In genomic region chr3:101829878-101830277, GRCh38 we compare ENCODE assay signal across 12 cellular contexts. TPM values are rescaled to one million over a fixed set of nuclear protein-coding genes. Genes with fewer than 3 reads are reported as not detected.
DNase-seq lines count a peak whose midpoint lies in the region; ATAC-seq and TF ChIP-seq lines count a peak whose summit lies in the region.
"Had no signal": no experiment of that assay in that cellular context is flagged by ENCODE, and none has a peak within 500 bp of the region (broad histone marks: within the 10 kb centered on the region; RNA-seq: fewer than 3 reads in every experiment).

No MANE protein-coding gene starts in this region.

- no peak for TF ChIP-seq POLR2A in ovary (IDR thresholded peaks at IDR 0.05)
- no peak for TF ChIP-seq POLR2A in lower leg skin (IDR thresholded peaks at IDR 0.05)

- H3K4me2 ChIP-seq in mesenchymal stem cell (ENCODE audit: low read length, poor library complexity, severe bottlenecking) = no peak overlapping the region

- peaks cover 8% of the 10 kb centered on the region for H3K36me3 Mint-ChIP-seq in T-cell

- peak overlapping the region in 2 of 3 donors; percentile 28 to 90 for H3K4me3 Mint-ChIP-seq in T-cell

- H2BK120ac ChIP-seq in mesenchymal stem cell (ENCODE audit: low read depth, low read length) = no peak overlapping the region

- H3K9me3 Mint-ChIP-seq in T-cell = no peaks in the 10 kb centered on the region

- peak overlapping the region; percentile 98 to 99 for H3K27ac Mint-ChIP-seq in T-cell

- ATAC-seq in GM18909 (IDR thresholded peaks at IDR 0.05; ENCODE audit: poor library complexity, unreplicated experiment) (peak; percentile 22), T-cell (replicated peaks in 1 of 4) (no peak)

- intact Hi-C loops in ovary (cut with DNase I) (no loop called here), lower leg skin (cut with DNase I; ENCODE audit: low total_unique reads) (loop anchor here (2.0 to 5.0 kb wide), 2 partner anchors 55 to 143 kb away; partner anchors contain the start of gene RPL24)

- CTCF ChIA-PET in T-cell (lab: Charles Lee) = interaction anchor here (0.6 to 2.3 kb wide), 9 partner anchors 9 to 399 kb away, joined by 3 to 6 read pairs (median 3); partner anchors contain the start of gene NFKBIZ (in 1 of the 2)

- WGBS in mesenchymal stem cell = no CpG with 5 or more reads among the region's 2 CpGs
- WGBS in ovary, 3 donors = 25 to 38% (median 36%) methylated on average over 2 of the region's 2 CpGs
- WGBS in lower leg skin, 2 donors = 57 to 79% methylated on average over 2 of the region's 2 CpGs

- H3K9me3 ChIP-seq in mesenchymal stem cell (ENCODE audit: control insufficient read depth, low read length) (no peaks in the 10 kb centered on the region), WERI-Rb-1 (ENCODE audit: severe bottlenecking) (no peaks in the 10 kb centered on the region), ovary (no peaks in the 10 kb centered on the region)

- POLR2A ChIA-PET in T-cell (lab: Charles Lee) = interaction anchor here (0.6 to 3.9 kb wide), 8 partner anchors 9 to 27 kb away, joined by 3 to 24 read pairs (median 4); partner anchors contain the start of gene NFKBIZ (in 2 of the 2)

- no peak for TF ChIP-seq EP300 in ovary (IDR thresholded peaks at IDR 0.05)

- peak overlapping the region; percentile 97 for H3K9ac ChIP-seq in mesenchymal stem cell (ENCODE audit: low read length)

- H3K4me3 ChIP-seq in mesenchymal stem cell (ENCODE audit: insufficient read depth in 1 of 2, low read depth in 1 of 2, low read length in 2 of 2) (no peak overlapping the region), WERI-Rb-1 (ENCODE audit: low read depth, low read length) (no peak overlapping the region), ovary (no peak overlapping the region), lower leg skin (ENCODE audit: low read depth, poor library complexity, severe bottlenecking) (no peak overlapping the region)

- H2BK12ac ChIP-seq in mesenchymal stem cell (ENCODE audit: low read length in 2 of 2) = no peak overlapping the region

- no peaks in the 10 kb centered on the region for H3K27me3 ChIP-seq in mesenchymal stem cell (ENCODE audit: control insufficient read depth in 1 of 2, insufficient read depth in 1 of 2, low read length in 2 of 2)
- no peaks in the 10 kb centered on the region for H3K27me3 ChIP-seq in WERI-Rb-1 (ENCODE audit: insufficient read depth, low read depth, severe bottlenecking)
- no peaks in the 10 kb centered on the region for H3K27me3 ChIP-seq in ovary
- H3K27me3 ChIP-seq: brain microvascular endothelial cell had no signal

- no peak overlapping the region for H3K18ac ChIP-seq in mesenchymal stem cell (ENCODE audit: low read depth in 1 of 2, low read length in 2 of 2)

- no peak overlapping the region for H2AFZ ChIP-seq in mesenchymal stem cell (ENCODE audit: low read depth, low read length)

- peaks cover 72 to 85% (median 81%) of the 10 kb centered on the region in 3 donors for H3K4me1 Mint-ChIP-seq in T-cell

- H2AK5ac ChIP-seq in mesenchymal stem cell (ENCODE audit: low read length, severe bottlenecking) = no peak overlapping the region

- no peak overlapping the region for H2BK5ac ChIP-seq in mesenchymal stem cell (ENCODE audit: low read depth, low read length, poor library complexity, severe bottlenecking)

- no peak overlapping the region for H4K91ac ChIP-seq in mesenchymal stem cell (ENCODE audit: low read length)

- H3K27ac ChIP-seq in mesenchymal stem cell (ENCODE audit: low read length, poor library complexity, severe bottlenecking) (no peak overlapping the region), WERI-Rb-1 (no peak overlapping the region), ovary (peak overlapping the region in 1 of 2 donors; percentile 82)
- H3K27ac ChIP-seq: brain microvascular endothelial cell had no signal

- DNase-seq in CD1c-positive myeloid dendritic cell (ENCODE audit: extremely low spot score) = peak; percentile 39
- no peak for DNase-seq in T-cell
- no peak for DNase-seq in mesenchymal stem cell
- no peak for DNase-seq in WERI-Rb-1
- no peak for DNase-seq in ovary
- DNase-seq in lower leg skin (ENCODE audit: low spot score in 2 of 2) = no peak
- no peak for DNase-seq in hepatic stellate cell (ENCODE audit: low spot score)
- DNase-seq: activated CD4-positive, CD25-positive, alpha-beta regulatory T cell; Karpas-422; stimulated activated CD4-positive, alpha-beta T cell treated with anti-CD3 and anti-CD28 coated beads, Interleukin-1b, Interleukin-23, amount 100 ng/mL, for 48 hours had no signal

- H3K36me3 ChIP-seq in mesenchymal stem cell (ENCODE audit: control insufficient read depth in 1 of 2, insufficient read depth in 2 of 2, low read depth in 1 of 2, low read length in 2 of 2) (peaks cover 5 to 6% of the 10 kb centered on the region in 2 experiments), WERI-Rb-1 (no peaks in the 10 kb centered on the region), ovary (no peaks in the 10 kb centered on the region)
- H3K36me3 ChIP-seq: brain microvascular endothelial cell had no signal

- no peaks in the 10 kb centered on the region for H3K27me3 Mint-ChIP-seq in T-cell

- H4K8ac ChIP-seq in mesenchymal stem cell (ENCODE audit: low read length) = no peak overlapping the region

- peaks cover 18% of the 10 kb centered on the region for H3K79me1 ChIP-seq in mesenchymal stem cell (replicated peaks; ENCODE audit: low read length, poor library complexity, severe bottlenecking)

- H2BK15ac ChIP-seq in mesenchymal stem cell (ENCODE audit: low read depth, poor library complexity, severe bottlenecking) = no peak overlapping the region

- H3K4ac ChIP-seq in mesenchymal stem cell (ENCODE audit: low read depth in 1 of 2, low read length in 2 of 2) = no peak overlapping the region

- H3K14ac ChIP-seq in mesenchymal stem cell (ENCODE audit: low read length in 2 of 2) = no peak overlapping the region

- H3K23ac ChIP-seq in mesenchymal stem cell (ENCODE audit: low read length in 2 of 2) = no peak overlapping the region

- no peaks in the 10 kb centered on the region for H3K4me1 ChIP-seq in mesenchymal stem cell (ENCODE audit: control insufficient read depth, insufficient read depth, low read depth, low read length)
- H3K4me1 ChIP-seq in ovary (ENCODE audit: insufficient read depth) = peaks cover 5% of the 10 kb centered on the region

- TF ChIP-seq CTCF in WERI-Rb-1 (IDR thresholded peaks at IDR 0.05; ENCODE audit: low read depth, low read length) (no peak), ovary (IDR thresholded peaks at IDR 0.05) (no peak), lower leg skin (IDR thresholded peaks at IDR 0.05) (no peak)

RNA-seq across cellular contexts. Expression of gene NFKBIZ, which starts 19.4 kb away (rescaled TPM):
- total RNA-seq in T-cell = 100 to 1,000 TPM; 130 to 720 (median 132) TPM
- 44.7 TPM for polyA plus RNA-seq in mesenchymal stem cell (2013, experiment 1 of 2)
- 39.9 TPM for polyA plus RNA-seq in mesenchymal stem cell (2013, experiment 2 of 2)
- 100 to 1,000 TPM in 1 of 7 donors, 10 to 100 TPM in 6; 29.2 to 194 (median 45.5) TPM for total RNA-seq in ovary
- 10 to 100 TPM in 1 of 2 donors, 1 to 10 TPM in 1; 7.5 to 18.8 TPM for polyA plus RNA-seq in ovary
- 100 to 1,000 TPM; 155 to 440 (median 310) TPM for total RNA-seq in lower leg skin

RNA-seq across cellular contexts. Expression of gene NXPE3, which starts 50.9 kb away (rescaled TPM):
- total RNA-seq in T-cell = 10 to 100 TPM; 38.0 to 44.8 (median 41.3) TPM
- polyA plus RNA-seq in mesenchymal stem cell (2013, experiment 1 of 2) = 25.0 TPM
- polyA plus RNA-seq in mesenchymal stem cell (2013, experiment 2 of 2) = 25.1 TPM
- total RNA-seq in ovary = 10 to 100 TPM in 5 of 7 donors, 1 to 10 TPM in 2; 5.6 to 15.2 (median 13.1) TPM
- 10 to 100 TPM in 1 of 2 donors, 1 to 10 TPM in 1; 7.1 to 16.4 TPM for polyA plus RNA-seq in ovary
- 1 to 10 TPM; 2.0 to 5.6 (median 2.7) TPM for total RNA-seq in lower leg skin
